26 cellular contexts compared by ENCODE assay signal in the genomic region with DNA sequence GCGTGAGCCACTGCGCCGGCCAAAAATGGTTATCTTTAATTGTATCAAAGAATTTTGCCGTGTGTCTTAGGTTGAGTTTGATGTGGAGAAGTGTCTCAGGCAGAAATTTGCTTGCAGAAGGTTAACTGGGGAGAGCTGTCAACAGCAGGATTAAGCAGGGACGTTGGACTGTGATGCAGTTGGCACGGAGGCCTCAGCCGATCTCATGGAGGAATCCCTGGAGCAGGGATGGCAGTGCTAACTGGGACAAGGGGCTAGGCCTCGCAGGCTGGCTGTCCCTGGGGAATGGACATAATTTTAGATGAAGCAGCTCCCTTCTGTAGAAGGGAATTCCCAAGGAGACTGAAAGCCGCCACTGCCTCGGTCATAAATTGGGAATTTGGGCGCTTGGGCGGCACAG. TPM values are rescaled to one million over a fixed set of nuclear protein-coding genes. Genes with fewer than 3 reads are reported as not detected.
A peak's percentile ranks its signal among the peaks of the same experiment; 100 is the strongest.
DNase-seq lines count a peak whose midpoint lies in the region; ATAC-seq and TF ChIP-seq lines count a peak whose summit lies in the region.
"Had no signal": no experiment of that assay in that cellular context is flagged by ENCODE, and none has a peak within 500 bp of the region (broad histone marks: within the 10 kb centered on the region; RNA-seq: fewer than 3 reads in every experiment).

No MANE protein-coding gene starts in this region.

- H4K91ac ChIP-seq in IMR-90 (ENCODE audit: insufficient read depth, low read depth, low read length), result no peak overlapping the region
- H4K91ac ChIP-seq in trophoblast cell (ENCODE audit: low read depth, low read length), result no peak overlapping the region

- DNase-seq in NCI-H82 (lab: John Stamatoyannopoulos, UW) (peak; percentile 17), NCI-H82 treated with DMSO at 0.1 percent for 48 hours (lab: John Stamatoyannopoulos, UW; ENCODE audit: unreplicated experiment) (no peak), IMR-90 (no peak), heart right ventricle (peak; percentile 12 to 34), trophoblast cell (no peak), GF-D8 (lab: John Stamatoyannopoulos, UW) (no peak), A673 (ENCODE audit: low spot score) (no peak), NCI-H2227 (lab: John Stamatoyannopoulos, UW; ENCODE audit: unreplicated experiment) (no peak)
- DNase-seq: ACHN; BE2C; CD8-positive, alpha-beta memory T cell; DND-41; GM23248; H9; KG1; MG63; NCI-H1105 treated with DMSO at 0.1 percent for 48 hours; NCI-H146; NCI-H2029; NCI-H2227 treated with DMSO at 0.1 percent for 48 hours; NCI-H510A; NCI-H69; NK-92 treated with Interleukin-12 subunit alpha and Interleukin-12 subunit beta, amount 100 ng/mL, for 24 hours; PC-3 had no signal

- H2BK120ac ChIP-seq in IMR-90 (ENCODE audit: low read depth, low read length), result no peak overlapping the region
- H2BK120ac ChIP-seq in trophoblast cell (ENCODE audit: insufficient read depth, low read length, poor library complexity), result no peak overlapping the region

- WGBS in IMR-90 (ENCODE audit: extremely low coverage in 2 of 2, insufficient read length in 1 of 2), 2 experiments, result 60% methylated on average over 8 of the region's 12 CpGs; no CpG with 5 or more reads in 1 of the 2 experiments
- WGBS in heart right ventricle, 2 donors, result 56 to 65% methylated on average over 12 of the region's 12 CpGs
- WGBS in trophoblast cell (ENCODE audit: extremely low coverage, insufficient coverage, insufficient read length), result no CpG with 5 or more reads among the region's 12 CpGs

- H4K20me1 ChIP-seq in IMR-90 (ENCODE audit: insufficient read depth, low read length), result no peaks in the 10 kb centered on the region

- H3K9ac ChIP-seq in IMR-90 (ENCODE audit: low read depth, low read length) (no peak overlapping the region), trophoblast cell (ENCODE audit: low read length) (peak overlapping the region; percentile 64)
- H3K9ac ChIP-seq: GM23248 had no signal

- H3K36me3 ChIP-seq in IMR-90 (ENCODE audit: control insufficient read depth, insufficient read depth, low read length), result no peaks in the 10 kb centered on the region
- no peaks in the 10 kb centered on the region for H3K36me3 ChIP-seq in heart right ventricle
- no peaks in the 10 kb centered on the region for H3K36me3 ChIP-seq in trophoblast cell (ENCODE audit: control insufficient read depth in 1 of 2, insufficient read depth in 2 of 2, low read length in 2 of 2)
- no peaks in the 10 kb centered on the region for H3K36me3 ChIP-seq in A673 (ENCODE audit: insufficient read depth, low read length, poor library complexity, severe bottlenecking)
- H3K36me3 ChIP-seq: BE2C, MG63 had no signal

- no peaks in the 10 kb centered on the region for H3K4me1 ChIP-seq in IMR-90 (ENCODE audit: control insufficient read depth, insufficient read depth, low read length)
- H3K4me1 ChIP-seq in heart right ventricle, result peaks cover 0 to 9% (median 0%) of the 10 kb centered on the region in 9 donors
- H3K4me1 ChIP-seq in trophoblast cell (ENCODE audit: control insufficient read depth in 1 of 2, insufficient read depth in 2 of 2, low read length in 2 of 2), result peaks cover 7 to 8% of the 10 kb centered on the region in 2 experiments
- H3K4me1 ChIP-seq in A673 (ENCODE audit: insufficient read depth, low read length, poor library complexity, severe bottlenecking), result no peaks in the 10 kb centered on the region
- H3K4me1 ChIP-seq: BE2C had no signal

- in situ Hi-C loops in IMR-90 (cut with MboI; ENCODE audit: low sequenced_read_pairs), result no loop called here

- H3K27me3 ChIP-seq in IMR-90 (ENCODE audit: control insufficient read depth, insufficient read depth, low read length) (peaks cover 4% of the 10 kb centered on the region; the same call in 1 of the 2 replicates), heart right ventricle (no peaks in the 10 kb centered on the region), trophoblast cell (ENCODE audit: insufficient read depth, low read length) (no peaks in the 10 kb centered on the region), A673 (replicated peaks; ENCODE audit: insufficient read depth, low read depth, low read length, poor library complexity) (no peaks in the 10 kb centered on the region)
- H3K27me3 ChIP-seq: BE2C, MG63 had no signal

- no peak overlapping the region for H3K4me3 ChIP-seq in IMR-90 (ENCODE audit: insufficient read depth, low read depth, low read length)
- no peak overlapping the region for H3K4me3 ChIP-seq in heart right ventricle
- H3K4me3 ChIP-seq in trophoblast cell (ENCODE audit: low read depth, low read length), result no peak overlapping the region
- no peak overlapping the region for H3K4me3 ChIP-seq in A673 (ENCODE audit: low read depth, low read length, poor library complexity, severe bottlenecking)
- H3K4me3 ChIP-seq: GM23248, MG63 had no signal

- H4K8ac ChIP-seq in IMR-90 (ENCODE audit: low read depth in 2 of 2, low read length in 2 of 2) (no peak overlapping the region), trophoblast cell (ENCODE audit: low read depth, low read length) (no peak overlapping the region)

- H2BK12ac ChIP-seq in trophoblast cell (ENCODE audit: low read length), result no peak overlapping the region

- no peak overlapping the region for H2BK20ac ChIP-seq in IMR-90 (ENCODE audit: low read depth, low read length)

- H2BK5ac ChIP-seq in IMR-90 (ENCODE audit: low read depth, low read length, poor library complexity, severe bottlenecking) (no peak overlapping the region), trophoblast cell (ENCODE audit: low read depth, low read length, poor library complexity) (no peak overlapping the region)

- H3K4ac ChIP-seq in IMR-90 (ENCODE audit: low read depth, low read length) (no peak overlapping the region), trophoblast cell (ENCODE audit: low read depth, low read length) (no peak overlapping the region)

- no peak overlapping the region for H4K12ac ChIP-seq in trophoblast cell (ENCODE audit: low read depth, low read length)

- H3K79me2 ChIP-seq in trophoblast cell (ENCODE audit: control insufficient read depth, insufficient read depth, low read length, poor library complexity), result no peaks in the 10 kb centered on the region

- H2AK5ac ChIP-seq in IMR-90 (ENCODE audit: low read depth, low read length), result no peak overlapping the region
- no peak overlapping the region for H2AK5ac ChIP-seq in trophoblast cell (ENCODE audit: low read length)

- no peak for TF ChIP-seq POLR2A in IMR-90 (IDR thresholded peaks at IDR 0.05; ENCODE audit: low read depth, low read length)

- H2AFZ ChIP-seq in IMR-90 (replicated peaks; ENCODE audit: low read length, poor library complexity) (peak overlapping the region; percentile 7), trophoblast cell (ENCODE audit: insufficient read depth, low read length, poor library complexity) (no peak overlapping the region)
- H2AFZ ChIP-seq: GM23248 had no signal

- no peak overlapping the region for H3K4me2 ChIP-seq in IMR-90 (ENCODE audit: low read depth, low read length)
- no peak overlapping the region for H3K4me2 ChIP-seq in trophoblast cell (ENCODE audit: low read length)

- CTCF ChIA-PET in IMR-90 (lab: Yijun Ruan, JAX), result no interaction called here
- CTCF ChIA-PET in A673 (lab: Charles Lee), result no interaction called here

- no peak overlapping the region for H3K18ac ChIP-seq in IMR-90 (ENCODE audit: low read depth, low read length)
- H3K18ac ChIP-seq in trophoblast cell (ENCODE audit: low read length), result no peak overlapping the region

- H3K9me1 ChIP-seq in IMR-90 (ENCODE audit: insufficient read depth, low read length), result no peaks in the 10 kb centered on the region

- H3K56ac ChIP-seq in IMR-90 (ENCODE audit: extremely low read depth, insufficient read depth, low read length), result no peak overlapping the region

- no peak for ATAC-seq in IMR-90 (ENCODE audit: low read depth)
- peak in 7 of 8 donors; percentile 56 to 89 (median 74) for ATAC-seq in heart right ventricle
- ATAC-seq: HepG2, PC-3 had no signal

- POLR2A ChIA-PET in IMR-90 (lab: Charles Lee; ENCODE audit: unreplicated experiment), result no interaction called here
- POLR2A ChIA-PET in A673 (lab: Charles Lee; ENCODE audit: low non-redundant PET), result no interaction called here

- no peak for TF ChIP-seq CTCF in IMR-90 (conservative IDR thresholded peaks at IDR 0.05; ENCODE audit: low read depth, low read length)
- TF ChIP-seq CTCF in heart right ventricle (IDR thresholded peaks at IDR 0.05), result no peak
- no peak for TF ChIP-seq CTCF in A673 (conservative IDR thresholded peaks at IDR 0.05; ENCODE audit: low read depth, low read length)

- no peak for TF ChIP-seq RAD21 in IMR-90 (IDR thresholded peaks at IDR 0.05; ENCODE audit: low read length)

- no peaks in the 10 kb centered on the region for H3K79me1 ChIP-seq in IMR-90 (ENCODE audit: low read depth in 1 of 2, low read length in 2 of 2)
- H3K79me1 ChIP-seq in trophoblast cell (ENCODE audit: low read length), result peaks cover 3% of the 10 kb centered on the region

- H3K27ac ChIP-seq in IMR-90 (ENCODE audit: insufficient read depth, low read length), result no peak overlapping the region
- H3K27ac ChIP-seq in heart right ventricle, result no peak overlapping the region
- H3K27ac ChIP-seq in trophoblast cell (ENCODE audit: low read depth, low read length), result no peak overlapping the region
- H3K27ac ChIP-seq in A673 (ENCODE audit: low read depth, low read length, poor library complexity, severe bottlenecking), result no peak overlapping the region
- H3K27ac ChIP-seq: 22Rv1, GM23248 had no signal

- intact Hi-C loops in IMR-90 (cut with micrococcal nuclease) (no loop called here), heart right ventricle (cut with DNase I) (loop anchor here in 1 of 10 donors (5.0 kb wide), 1 partner anchor 74 kb away; no protein-coding TSS in a partner anchor), A673 (cut with micrococcal nuclease; ENCODE audit: unreplicated experiment) (no loop called here)

- peak overlapping the region; percentile 15 for H2AK9ac ChIP-seq in IMR-90 (replicated peaks; ENCODE audit: low read depth, low read length, poor library complexity)

- H3K9me3 ChIP-seq in IMR-90 (ENCODE audit: control insufficient read depth, insufficient read depth, low read length) (no peaks in the 10 kb centered on the region), heart right ventricle (peaks cover 0 to 5% (median 0%) of the 10 kb centered on the region in 11 donors), trophoblast cell (ENCODE audit: insufficient read depth, low read depth, low read length) (no peaks in the 10 kb centered on the region), A673 (ENCODE audit: low read depth, low read length, poor library complexity, severe bottlenecking) (no peaks in the 10 kb centered on the region)
- H3K9me3 ChIP-seq: BE2C had no signal

- H4K5ac ChIP-seq in IMR-90 (ENCODE audit: low read depth, low read length), result no peak overlapping the region

- no peak overlapping the region for H3K14ac ChIP-seq in IMR-90 (replicated peaks; ENCODE audit: low read depth, low read length)
- no peak overlapping the region for H3K14ac ChIP-seq in trophoblast cell (ENCODE audit: low read length)

- dilution Hi-C loops in IMR-90 (cut with HindIII; ENCODE audit: low sequenced_read_pairs, unreplicated experiment), result no loop called here

- H3K23ac ChIP-seq in IMR-90 (ENCODE audit: low read depth, low read length), result no peak overlapping the region
- no peak overlapping the region for H3K23ac ChIP-seq in trophoblast cell (ENCODE audit: low read length)

- BruUV-seq in IMR-90 (replicated peaks; lab: Mats Ljungman, UMichigan), result no TSS peak
- no TSS peak for BruUV-seq in A673 (replicated peaks; lab: Mats Ljungman, UMichigan)

- H2BK15ac ChIP-seq in IMR-90 (ENCODE audit: low read depth, low read length), result no peak overlapping the region

RNA-seq across cellular contexts. Expression of a gene that starts 12.3 kb away (rescaled TPM):
- 68.5 and 130 TPM in 2 replicates for total RNA-seq in IMR-90 (2012; rRNA removed)
- 26.7 and 33.5 TPM in 2 replicates for polyA plus RNA-seq in IMR-90 (2012; rRNA removed)
- 7.4 and 9.2 TPM in 2 replicates for polyA plus RNA-seq in IMR-90 (2012; cell fraction: cytosol; rRNA removed)
- polyA plus RNA-seq in IMR-90 (2012; cell fraction: nucleus; rRNA removed; ENCODE audit: low replicate concordance), result 4.8 and 13.7 TPM in 2 replicates
- 100 to 1,000 TPM; 113 to 205 (median 167) TPM for total RNA-seq in heart right ventricle
- 10 to 100 TPM; 30.1 to 64.1 TPM for polyA plus RNA-seq in heart right ventricle
- 99.0 and 102 TPM in 2 replicates for polyA plus RNA-seq in trophoblast cell (2013)
- total RNA-seq in A673 (2021), result 135 and 148 TPM in 2 replicates

Comparison
In these comparisons a context has a peak if more than half of its experiments do, and no peak if none do; other contexts are left out.
1. DNase-seq: peak in NCI-H82 (single experiment) and heart right ventricle (2 of 2); none in NCI-H82 treated with DMSO at 0.1 percent for 48 hours (single experiment), IMR-90 (single experiment), trophoblast cell (0 of 2), GF-D8 (single experiment), A673 (single experiment) and NCI-H2227 (single experiment).